2 cellular contexts compared by ENCODE assay signal in the genomic region with DNA sequence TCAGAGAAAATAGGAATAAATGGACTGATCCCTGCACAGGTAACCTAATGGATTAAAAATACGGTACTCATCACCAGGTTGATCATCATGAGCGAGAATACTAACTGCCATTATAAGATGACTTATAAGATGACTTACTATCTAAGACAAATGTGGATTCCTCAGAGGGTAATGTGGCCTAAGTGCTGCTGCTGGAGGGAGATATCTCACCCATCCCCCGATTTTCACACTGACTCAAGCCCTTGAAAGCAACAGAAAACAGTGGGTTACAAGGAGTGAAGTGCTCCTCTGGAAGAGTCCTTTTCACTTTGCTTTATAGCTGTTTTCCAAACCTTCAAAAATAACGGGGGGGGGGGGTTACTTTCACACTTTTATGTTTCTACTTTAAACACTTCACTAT.
TF ChIP-seq lines count a peak whose summit lies in the region.

No MANE protein-coding gene starts in this region.

TF ChIP-seq in SK-N-SH, 30 proteins besides CTCF, POLR2A, EP300 and RAD21 (continued from another document):
- no peak for TF ChIP-seq USF1 (IDR thresholded peaks at IDR 0.05; ENCODE audit: borderline replicate concordance, low read depth)

TF ChIP-seq in SK-N-SH treated with all-trans-retinoic acid at 6 μM for 48 hours, 23 proteins besides CTCF, POLR2A, EP300 and RAD21 (continued from another document):
- TF ChIP-seq PATZ1 (CRISPR knock-in tag; IDR thresholded peaks at IDR 0.05; ENCODE audit: borderline replicate concordance) (no peak), POU6F1 (CRISPR knock-in tag; IDR thresholded peaks at IDR 0.05; ENCODE audit: borderline replicate concordance, low read depth) (no peak), SNAI2 (CRISPR knock-in tag; IDR thresholded peaks at IDR 0.05) (no peak)
TF ChIP-seq in SK-N-SH treated with all-trans-retinoic acid at 6 μM for 48 hours: peak in this region for 0.
